Comparison of ENCODE assay signal across 18 cellular contexts in genomic region chr20:58433029-58433657, GRCh38. TPM values are rescaled to one million over a fixed set of nuclear protein-coding genes. Genes with fewer than 3 reads are reported as not detected.
DNase-seq lines count a peak whose midpoint lies in the region; ATAC-seq and TF ChIP-seq lines count a peak whose summit lies in the region.
"Had no signal": no experiment of that assay in that cellular context is flagged by ENCODE, and none has a peak within 500 bp of the region (broad histone marks: within the 10 kb centered on the region; RNA-seq: fewer than 3 reads in every experiment).

No MANE protein-coding gene starts in this region.

- H3K4me1 ChIP-seq in PC-3 (ENCODE audit: insufficient read depth, low read length) (peaks cover 9% of the 10 kb centered on the region; the same call in 1 of the 2 replicates), hepatocyte (ENCODE audit: insufficient read depth) (peaks cover 11% of the 10 kb centered on the region)
- H3K4me1 ChIP-seq: SJCRH30 had no signal

- no peaks in the 10 kb centered on the region for H3F3A ChIP-seq in PC-3 (ENCODE audit: low read length, unreplicated experiment)

- peaks cover 39 to 54% of the 10 kb centered on the region in 2 donors for H3K4me1 Mint-ChIP-seq in natural killer cell
- peaks cover 26 to 39% of the 10 kb centered on the region in 2 donors for H3K4me1 Mint-ChIP-seq in natural killer cell treated with Interleukin-12 subunit alpha and Interleukin-12 subunit beta and Interleukin-15 and Interleukin-18, amount 100 ng/mL, for 72 hours (ENCODE audit: low read depth in 2 of 2)

- no peaks in the 10 kb centered on the region for H3K9me3 Mint-ChIP-seq in natural killer cell
- H3K9me3 Mint-ChIP-seq in natural killer cell treated with Interleukin-12 subunit alpha and Interleukin-12 subunit beta and Interleukin-15 and Interleukin-18, amount 100 ng/mL, for 72 hours, result no peaks in the 10 kb centered on the region
- H3K9me3 Mint-ChIP-seq: activated CD4-positive, alpha-beta memory T cell treated with anti-CD3 and anti-CD28 coated beads, Interleukin-2, amount 10 ng/mL, durations not matched to agents 7 days and 5 days; stimulated activated naive CD8-positive, alpha-beta T cell treated with anti-CD3 and anti-CD28 coated beads, Interleukin-15, Interleukin-2, amounts not matched to agents 100 ng/mL and 50 ng/mL, for 24 hours had no signal

- H3K9me3 ChIP-seq in PC-3 (ENCODE audit: low read length) (no peaks in the 10 kb centered on the region), hepatocyte (ENCODE audit: low read depth) (no peaks in the 10 kb centered on the region)
- H3K9me3 ChIP-seq: esophagus squamous epithelium, mucosa of descending colon, pancreas, SJCRH30 had no signal

- no TSS peak for BruUV-seq in PC-3 (replicated peaks; lab: Mats Ljungman, UMichigan)

- no peak overlapping the region for H3K27ac ChIP-seq in PC-3 (ENCODE audit: low read length)
- peak overlapping the region; percentile 61 for H3K27ac ChIP-seq in hepatocyte
- H3K27ac ChIP-seq: esophagus squamous epithelium, HL-60, pancreas, SJCRH30 had no signal

- whole genome bisulfite sequencing in hepatocyte (ENCODE audit: low lambda C conversion rate, missing lambda C conversion rate), result 96% methylated on average over 2 of the region's 2 CpGs

- no peak for ATAC-seq in natural killer cell
- ATAC-seq in natural killer cell treated with Interleukin-12 subunit alpha and Interleukin-12 subunit beta and Interleukin-15 and Interleukin-18, amount 100 ng/mL, for 72 hours, result no peak
- ATAC-seq in PC-3, result peak; percentile 9; the same call in 1 of the 2 replicates
- ATAC-seq in GM21423 (IDR thresholded peaks at IDR 0.05; ENCODE audit: unreplicated experiment), result no peak

- H3K4me3 ChIP-seq in PC-3 (ENCODE audit: low read length), result no peak overlapping the region
- H3K4me3 ChIP-seq in hepatocyte, result no peak overlapping the region
- H3K4me3 ChIP-seq: esophagus squamous epithelium, heart left ventricle, mucosa of descending colon, pancreas, SJCRH30 had no signal

- peaks cover 97% of the 10 kb centered on the region for H3K79me2 ChIP-seq in PC-3 (ENCODE audit: low read length)
- H3K79me2 ChIP-seq in hepatocyte, result peaks cover 87% of the 10 kb centered on the region

- no peaks in the 10 kb centered on the region for H3K27me3 Mint-ChIP-seq in natural killer cell (ENCODE audit: low read depth in 2 of 2)
- H3K27me3 Mint-ChIP-seq in natural killer cell treated with Interleukin-12 subunit alpha and Interleukin-12 subunit beta and Interleukin-15 and Interleukin-18, amount 100 ng/mL, for 72 hours, result no peaks in the 10 kb centered on the region
- H3K27me3 Mint-ChIP-seq: activated CD4-positive, alpha-beta memory T cell treated with anti-CD3 and anti-CD28 coated beads, Interleukin-2, amount 10 ng/mL, durations not matched to agents 7 days and 5 days; stimulated activated naive CD8-positive, alpha-beta T cell treated with anti-CD3 and anti-CD28 coated beads, Interleukin-15, Interleukin-2, amounts not matched to agents 100 ng/mL and 50 ng/mL, for 24 hours had no signal

- CTCF ChIA-PET in PC-3 (lab: Charles Lee), result no interaction called here

- no peaks in the 10 kb centered on the region for H3K36me3 Mint-ChIP-seq in natural killer cell
- H3K36me3 Mint-ChIP-seq in natural killer cell treated with Interleukin-12 subunit alpha and Interleukin-12 subunit beta and Interleukin-15 and Interleukin-18, amount 100 ng/mL, for 72 hours, result no peaks in the 10 kb centered on the region

- H3K9ac ChIP-seq in PC-3 (ENCODE audit: low read length), result no peak overlapping the region

- H3K27ac Mint-ChIP-seq in natural killer cell, result peak overlapping the region; percentile 8 to 60
- H3K27ac Mint-ChIP-seq in natural killer cell treated with Interleukin-12 subunit alpha and Interleukin-12 subunit beta and Interleukin-15 and Interleukin-18, amount 100 ng/mL, for 72 hours, result peak overlapping the region in 1 of 2 donors; percentile 45
- H3K27ac Mint-ChIP-seq: activated CD4-positive, alpha-beta memory T cell treated with anti-CD3 and anti-CD28 coated beads, Interleukin-2, amount 10 ng/mL, durations not matched to agents 7 days and 5 days; stimulated activated naive CD8-positive, alpha-beta T cell treated with anti-CD3 and anti-CD28 coated beads, Interleukin-15, Interleukin-2, amounts not matched to agents 100 ng/mL and 50 ng/mL, for 24 hours had no signal

- no peaks in the 10 kb centered on the region for H3K9me2 ChIP-seq in PC-3 (replicated peaks; ENCODE audit: low read length)
- no peaks in the 10 kb centered on the region for H3K9me2 ChIP-seq in hepatocyte (replicated peaks; ENCODE audit: insufficient read depth)

- H3K27me3 ChIP-seq in PC-3 (ENCODE audit: low read length) (no peaks in the 10 kb centered on the region), hepatocyte (no peaks in the 10 kb centered on the region)
- H3K27me3 ChIP-seq: esophagus squamous epithelium, heart left ventricle, pancreas, SJCRH30 had no signal

- intact Hi-C loops in natural killer cell (cut with micrococcal nuclease) (no loop called here), PC-3 (cut with micrococcal nuclease) (no loop called here)

- POLR2A ChIA-PET in PC-3 (lab: Charles Lee; ENCODE audit: unreplicated experiment), result interaction anchor here (0.6 kb wide), 1 partner anchor 42 kb away, joined by 9 read pairs; no protein-coding TSS in a partner anchor

- H2AFZ ChIP-seq in PC-3 (ENCODE audit: low read length), result no peak overlapping the region
- H2AFZ ChIP-seq in hepatocyte, result no peak overlapping the region

- H4K20me1 ChIP-seq in PC-3 (ENCODE audit: low read length) (peaks cover 28% of the 10 kb centered on the region; the same call in 1 of the 2 replicates), hepatocyte (ENCODE audit: insufficient read depth, poor library complexity, severe bottlenecking) (peaks cover 16% of the 10 kb centered on the region)

- H3K36me3 ChIP-seq in PC-3 (ENCODE audit: low read depth, low read length) (peaks cover 29% of the 10 kb centered on the region; the same call in 1 of the 2 replicates), hepatocyte (replicated peaks; ENCODE audit: insufficient read depth, low read depth) (no peaks in the 10 kb centered on the region)
- H3K36me3 ChIP-seq: pancreas had no signal

- no peak for TF ChIP-seq CTCF in natural killer cell (IDR thresholded peaks at IDR 0.05)
- TF ChIP-seq CTCF in PC-3 (conservative IDR thresholded peaks at IDR 0.05; ENCODE audit: low read depth, low read length), result no peak
- no peak for TF ChIP-seq CTCF in hepatocyte (IDR thresholded peaks at IDR 0.05; ENCODE audit: poor library complexity)

- H3K4me2 ChIP-seq in PC-3 (ENCODE audit: low read length) (no peak overlapping the region), hepatocyte (no peak overlapping the region)

- DNase-seq in natural killer cell (no peak), PC-3 (no peak), hepatocyte (ENCODE audit: low spot score) (no peak), NCI-H446 treated with DMSO at 0.1 percent for 48 hours (lab: John Stamatoyannopoulos, UW) (no peak), SK-N-DZ (ENCODE audit: low spot score) (no peak), SIG-M5 (lab: John Stamatoyannopoulos, UW) (no peak)
- DNase-seq in natural killer cell treated with Interleukin-12 subunit alpha and Interleukin-12 subunit beta and Interleukin-15 and Interleukin-18, amount 100 ng/mL, for 72 hours (ENCODE audit: low spot score), result no peak
- DNase-seq: activated CD4-positive, alpha-beta memory T cell treated with anti-CD3 and anti-CD28 coated beads, Interleukin-2, amount 10 ng/mL, durations not matched to agents 7 days and 5 days; activated effector memory CD4-positive, alpha-beta T cell treated with Interleukin-2 at 50 U/mL for 16 hours; esophagus squamous epithelium; heart left ventricle; NCI-H1694; pancreas had no signal

- H3K4me3 Mint-ChIP-seq in natural killer cell, result no peak overlapping the region
- H3K4me3 Mint-ChIP-seq in natural killer cell treated with Interleukin-12 subunit alpha and Interleukin-12 subunit beta and Interleukin-15 and Interleukin-18, amount 100 ng/mL, for 72 hours, result no peak overlapping the region
- H3K4me3 Mint-ChIP-seq: activated CD4-positive, alpha-beta memory T cell treated with anti-CD3 and anti-CD28 coated beads, Interleukin-2, amount 10 ng/mL, durations not matched to agents 7 days and 5 days; stimulated activated naive CD8-positive, alpha-beta T cell treated with anti-CD3 and anti-CD28 coated beads, Interleukin-15, Interleukin-2, amounts not matched to agents 100 ng/mL and 50 ng/mL, for 24 hours had no signal

RNA-seq across cellular contexts. Expression of gene VAPB, which starts 44.1 kb away (rescaled TPM):
- total RNA-seq in natural killer cell (10 to 100 TPM; 20.3 to 23.1 (median 21.3) TPM), PC-3 (2014; rRNA removed) (16.5 and 23.0 TPM in 2 replicates), hepatocyte (26.8 and 32.1 TPM in 2 replicates)
- total RNA-seq in natural killer cell treated with Interleukin-12 subunit alpha and Interleukin-12 subunit beta and Interleukin-15 and Interleukin-18, amount 100 ng/mL, for 72 hours, result 10 to 100 TPM; 30.0 to 34.3 TPM
- polyA plus RNA-seq in hepatocyte, result 40.1 and 49.6 TPM in 2 replicates
- 38.4 and 41.3 TPM in 2 replicates for polyA plus RNA-seq in SK-N-DZ (2014; cell fraction: cytosol; rRNA removed)
- 24.7 and 41.8 TPM in 2 replicates for polyA plus RNA-seq in SK-N-DZ (2014; cell fraction: nucleus; rRNA removed)
